In genomic region chr5:139294372-139295165, GRCh38 we compare ENCODE assay signal across 8 cellular contexts. TPM values are rescaled to one million over a fixed set of nuclear protein-coding genes. Genes with fewer than 3 reads are reported as not detected.
DNase-seq lines count a peak whose midpoint lies in the region; ATAC-seq lines count a peak whose summit lies in the region.

No MANE protein-coding gene starts in this region.

- no peaks in the 10 kb centered on the region for H3K9me3 Mint-ChIP-seq in activated CD8-positive, alpha-beta T cell treated with anti-CD3 and anti-CD28 coated beads, Interleukin-2, amount 10 ng/mL, durations not matched to agents 7 days and 5 days (ENCODE audit: insufficient read depth)

- peak overlapping the region; percentile 93 for H3K4me3 ChIP-seq in endocrine pancreas (ENCODE audit: control insufficient read depth, insufficient read depth, low read length)
- H3K4me3 ChIP-seq in mesodermal cell (ENCODE audit: extremely low read depth, insufficient read depth, low read length, poor library complexity, severe bottlenecking): peak overlapping the region; percentile 89

- H3K27me3 Mint-ChIP-seq in activated CD8-positive, alpha-beta T cell treated with anti-CD3 and anti-CD28 coated beads, Interleukin-2, amount 10 ng/mL, durations not matched to agents 7 days and 5 days (ENCODE audit: low read depth): no peaks in the 10 kb centered on the region

- H3K27ac Mint-ChIP-seq in activated CD8-positive, alpha-beta T cell treated with anti-CD3 and anti-CD28 coated beads, Interleukin-2, amount 10 ng/mL, durations not matched to agents 7 days and 5 days: peak overlapping the region; percentile 98

- H3K4me1 ChIP-seq in endocrine pancreas (ENCODE audit: control insufficient read depth, insufficient read depth, low read length): peaks cover 28% of the 10 kb centered on the region
- peaks cover 9% of the 10 kb centered on the region for H3K4me1 ChIP-seq in mesodermal cell (ENCODE audit: control insufficient read depth, insufficient read depth, low read length, poor library complexity, severe bottlenecking)

- H3K27ac ChIP-seq in mesodermal cell (ENCODE audit: low read depth, low read length, severe bottlenecking): peak overlapping the region; percentile 99

- peaks cover 42% of the 10 kb centered on the region for H3K36me3 Mint-ChIP-seq in activated CD8-positive, alpha-beta T cell treated with anti-CD3 and anti-CD28 coated beads, Interleukin-2, amount 10 ng/mL, durations not matched to agents 7 days and 5 days (ENCODE audit: low read depth)

- CTCF ChIA-PET in activated CD8-positive, alpha-beta T cell treated with anti-CD3 and anti-CD28 coated beads, Interleukin-2, amount 10 ng/mL, durations not matched to agents 7 days and 5 days (lab: Charles Lee): interaction anchor here (0.6 to 1.7 kb wide), 6 partner anchors 9 to 80 kb away, joined by 3 to 11 read pairs (median 4); partner anchors contain the start of gene PAIP2

- no peaks in the 10 kb centered on the region for H3K27me3 ChIP-seq in endocrine pancreas (ENCODE audit: control insufficient read depth, insufficient read depth, low read length)

- WGBS in mesodermal cell (ENCODE audit: insufficient coverage in 2 of 2), 2 experiments: 1% methylated on average over 20 to 38 of the region's 48 CpGs

- DNase-seq in AML-193 (lab: John Stamatoyannopoulos, UW) (peak; percentile 48 to 56), NCI-H524 treated with DMSO at 0.1 percent for 48 hours (lab: John Stamatoyannopoulos, UW) (peak; percentile 28)
- peak; percentile 73 for DNase-seq in activated CD8-positive, alpha-beta T cell treated with anti-CD3 and anti-CD28 coated beads, Interleukin-2, amount 10 ng/mL, durations not matched to agents 7 days and 5 days
- DNase-seq in stimulated activated CD8-positive, alpha-beta memory T cell treated with anti-CD3 and anti-CD28 coated beads, Interleukin-4, amount 100 ng/mL, for 1 hour (ENCODE audit: low read depth in 2 of 2, low spot score in 1 of 2): peak; percentile 29 to 31

- peak overlapping the region; percentile 97 for H3K9ac ChIP-seq in endocrine pancreas (ENCODE audit: control insufficient read depth, insufficient read depth, low read length)

- POLR2A ChIA-PET in activated CD8-positive, alpha-beta T cell treated with anti-CD3 and anti-CD28 coated beads, Interleukin-2, amount 10 ng/mL, durations not matched to agents 7 days and 5 days (lab: Charles Lee): interaction anchor here (0.6 to 5.5 kb wide), 16 partner anchors 10 to 751 kb away, joined by 3 to 64 read pairs (median 6); partner anchors contain the start of genes ETF1, HSPA9, MZB1 and PAIP2

- H3K36me3 ChIP-seq in endocrine pancreas (ENCODE audit: control insufficient read depth, insufficient read depth, low read length): no peaks in the 10 kb centered on the region
- peaks cover 3% of the 10 kb centered on the region for H3K36me3 ChIP-seq in mesodermal cell (ENCODE audit: control insufficient read depth, insufficient read depth, low read length)

- ATAC-seq in GM18861 (IDR thresholded peaks at IDR 0.05; ENCODE audit: unreplicated experiment) (peak; percentile 18), HG03139 (IDR thresholded peaks at IDR 0.05; ENCODE audit: unreplicated experiment) (peak; percentile 31)
- peak; percentile 11 for ATAC-seq in activated CD8-positive, alpha-beta T cell treated with anti-CD3 and anti-CD28 coated beads, Interleukin-2, amount 10 ng/mL, durations not matched to agents 7 days and 5 days

- H3K9me3 ChIP-seq in endocrine pancreas (ENCODE audit: control insufficient read depth, low read length): no peaks in the 10 kb centered on the region
- H3K9me3 ChIP-seq in mesodermal cell (ENCODE audit: control insufficient read depth, low read length): no peaks in the 10 kb centered on the region

- peak overlapping the region; percentile 96 for H3K4me3 Mint-ChIP-seq in activated CD8-positive, alpha-beta T cell treated with anti-CD3 and anti-CD28 coated beads, Interleukin-2, amount 10 ng/mL, durations not matched to agents 7 days and 5 days

- peaks cover 47% of the 10 kb centered on the region for H3K4me1 Mint-ChIP-seq in activated CD8-positive, alpha-beta T cell treated with anti-CD3 and anti-CD28 coated beads, Interleukin-2, amount 10 ng/mL, durations not matched to agents 7 days and 5 days (ENCODE audit: low read depth)

RNA-seq across cellular contexts. Expression of gene MATR3, which starts 1.0 kb away (rescaled TPM):
- total RNA-seq in activated CD8-positive, alpha-beta T cell treated with anti-CD3 and anti-CD28 coated beads, Interleukin-2, amount 10 ng/mL, durations not matched to agents 7 days and 5 days: 100 to 1,000 TPM; 174 to 176 TPM
- 299 TPM for polyA plus RNA-seq in mesodermal cell (2013, experiment 1 of 2)
- 346 TPM for polyA plus RNA-seq in mesodermal cell (2013, experiment 2 of 2)

RNA-seq across cellular contexts. Expression of gene PAIP2, which starts 47.1 kb away (rescaled TPM):
- total RNA-seq in activated CD8-positive, alpha-beta T cell treated with anti-CD3 and anti-CD28 coated beads, Interleukin-2, amount 10 ng/mL, durations not matched to agents 7 days and 5 days: 10 to 100 TPM; 90.7 to 93.5 TPM
- polyA plus RNA-seq in mesodermal cell (2013, experiment 1 of 2): 152 TPM
- polyA plus RNA-seq in mesodermal cell (2013, experiment 2 of 2): 152 TPM

Comparison
In these comparisons a context has a peak if more than half of its experiments do, and no peak if none do; other contexts are left out.
1. Peak in every context shown above with its lines: DNase-seq, ATAC-seq, H3K4me3 ChIP-seq and H3K27ac ChIP-seq.